ENCODE assay signal across 20 cellular contexts in the genomic region with DNA sequence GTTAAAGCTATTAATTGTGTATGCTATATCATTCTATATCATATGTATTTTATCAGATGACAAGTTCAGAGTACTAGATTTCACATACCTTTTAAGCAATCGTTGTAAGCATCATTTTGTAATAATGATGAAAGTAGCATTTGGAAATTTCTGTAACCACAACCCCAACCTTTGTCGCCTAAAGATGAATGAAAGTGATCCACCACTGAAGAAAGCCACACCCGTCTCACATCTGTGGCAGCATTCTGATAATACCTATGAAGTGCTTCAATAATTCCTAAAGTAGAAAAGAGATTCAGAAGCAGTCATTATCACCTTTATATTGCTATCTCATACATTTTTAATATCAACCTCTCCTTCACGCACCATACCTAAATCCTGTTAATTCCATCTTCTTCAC. TPM values are rescaled to one million over a fixed set of nuclear protein-coding genes. Genes with fewer than 3 reads are reported as not detected.
"Had no signal": no experiment of that assay in that cellular context is flagged by ENCODE, and none has a peak within 500 bp of the region (broad histone marks: within the 10 kb centered on the region; RNA-seq: fewer than 3 reads in every experiment).

No MANE protein-coding gene starts in this region.

- H3K27ac ChIP-seq: adrenal gland, breast epithelium, gastrocnemius medialis, lower lobe of right lung, testis, upper lobe of left lung had no signal

- DNase-seq: activated CD4-positive, alpha-beta T cell treated with anti-CD3 and anti-CD28 coated beads for 36 hours; activated CD4-positive, alpha-beta T cell treated with anti-CD3 and anti-CD28 coated beads, Interleukin-2, amount 50 U/mL, for 48 hours; activated naive CD4-positive, alpha-beta T cell treated with anti-CD3 and anti-CD28 coated beads, Interleukin-2, amount 10 ng/mL, durations not matched to agents 7 days and 5 days; activated T-cell treated with anti-CD3 and anti-CD28 coated beads, Interleukin-2, amount 50 U/mL, for 4 hours; adrenal gland; cerebellar nuclear complex; cortex of kidney; gastrocnemius medialis; head of caudate nucleus; lower lobe of right lung; nucleus accumbens; stimulated activated CD4-positive, alpha-beta T cell treated with anti-CD3 and anti-CD28 coated beads, Interleukin-4, amount 100 ng/mL, for 1 hour; testis; upper lobe of left lung had no signal

- ATAC-seq: activated CD4-positive, alpha-beta T cell treated with anti-CD3 and anti-CD28 coated beads for 36 hours; activated T-cell treated with anti-CD3 and anti-CD28 coated beads, Interleukin-2, amount 50 U/mL, for 4 hours; esophagus mucosa; gastrocnemius medialis; lower lobe of right lung; sciatic nerve; WTC11 had no signal

- H3K4me1 Mint-ChIP-seq: WTC11 had no signal

- H3K4me3 ChIP-seq: adrenal gland, breast epithelium, gastrocnemius medialis, lower lobe of right lung, smooth muscle cell, testis, upper lobe of left lung had no signal

- H3K9me3 ChIP-seq: adrenal gland, breast epithelium, gastrocnemius medialis, lower lobe of right lung, testis, upper lobe of left lung had no signal

- H3K9me3 Mint-ChIP-seq: activated naive CD4-positive, alpha-beta T cell treated with anti-CD3 and anti-CD28 coated beads, Interleukin-2, amount 10 ng/mL, durations not matched to agents 7 days and 5 days; activated T-cell treated with anti-CD3 and anti-CD28 coated beads, Interleukin-2, amount 50 U/mL, for 4 hours; nephron; WTC11 had no signal

- H3K4me1 ChIP-seq: adrenal gland, breast epithelium, gastrocnemius medialis, lower lobe of right lung, testis had no signal

- H3K27ac Mint-ChIP-seq: activated CD4-positive, alpha-beta T cell treated with anti-CD3 and anti-CD28 coated beads for 36 hours; activated naive CD4-positive, alpha-beta T cell treated with anti-CD3 and anti-CD28 coated beads, Interleukin-2, amount 10 ng/mL, durations not matched to agents 7 days and 5 days; nephron; WTC11 had no signal

- H3K27me3 Mint-ChIP-seq: activated CD4-positive, alpha-beta T cell treated with anti-CD3 and anti-CD28 coated beads for 36 hours; activated naive CD4-positive, alpha-beta T cell treated with anti-CD3 and anti-CD28 coated beads, Interleukin-2, amount 10 ng/mL, durations not matched to agents 7 days and 5 days had no signal

- H3K27me3 ChIP-seq: adrenal gland, breast epithelium, gastrocnemius medialis, testis, upper lobe of left lung had no signal

- H3K4me3 Mint-ChIP-seq: activated CD4-positive, alpha-beta T cell treated with anti-CD3 and anti-CD28 coated beads for 36 hours; activated naive CD4-positive, alpha-beta T cell treated with anti-CD3 and anti-CD28 coated beads, Interleukin-2, amount 10 ng/mL, durations not matched to agents 7 days and 5 days; activated T-cell treated with anti-CD3 and anti-CD28 coated beads, Interleukin-2, amount 50 U/mL, for 4 hours; nephron; WTC11 had no signal

- H3K36me3 ChIP-seq: breast epithelium had no signal

RNA-seq across cellular contexts. Expression of a gene that starts 35.6 kb away (rescaled TPM):
- total RNA-seq: esophagus mucosa had no signal
- polyA plus RNA-seq: smooth muscle cell had no signal
